ENCODE assay signal across 1 cellular context in genomic region chr2:144452169-144453038, GRCh38.
A peak's percentile ranks its signal among the peaks of the same experiment; 100 is the strongest.
TF ChIP-seq lines count a peak whose summit lies in the region.

No MANE protein-coding gene starts in this region.

TF ChIP-seq in K562, 482 proteins besides CTCF, POLR2A, EP300 and RAD21 (continued from another document):
- TF ChIP-seq, protein P1, sequence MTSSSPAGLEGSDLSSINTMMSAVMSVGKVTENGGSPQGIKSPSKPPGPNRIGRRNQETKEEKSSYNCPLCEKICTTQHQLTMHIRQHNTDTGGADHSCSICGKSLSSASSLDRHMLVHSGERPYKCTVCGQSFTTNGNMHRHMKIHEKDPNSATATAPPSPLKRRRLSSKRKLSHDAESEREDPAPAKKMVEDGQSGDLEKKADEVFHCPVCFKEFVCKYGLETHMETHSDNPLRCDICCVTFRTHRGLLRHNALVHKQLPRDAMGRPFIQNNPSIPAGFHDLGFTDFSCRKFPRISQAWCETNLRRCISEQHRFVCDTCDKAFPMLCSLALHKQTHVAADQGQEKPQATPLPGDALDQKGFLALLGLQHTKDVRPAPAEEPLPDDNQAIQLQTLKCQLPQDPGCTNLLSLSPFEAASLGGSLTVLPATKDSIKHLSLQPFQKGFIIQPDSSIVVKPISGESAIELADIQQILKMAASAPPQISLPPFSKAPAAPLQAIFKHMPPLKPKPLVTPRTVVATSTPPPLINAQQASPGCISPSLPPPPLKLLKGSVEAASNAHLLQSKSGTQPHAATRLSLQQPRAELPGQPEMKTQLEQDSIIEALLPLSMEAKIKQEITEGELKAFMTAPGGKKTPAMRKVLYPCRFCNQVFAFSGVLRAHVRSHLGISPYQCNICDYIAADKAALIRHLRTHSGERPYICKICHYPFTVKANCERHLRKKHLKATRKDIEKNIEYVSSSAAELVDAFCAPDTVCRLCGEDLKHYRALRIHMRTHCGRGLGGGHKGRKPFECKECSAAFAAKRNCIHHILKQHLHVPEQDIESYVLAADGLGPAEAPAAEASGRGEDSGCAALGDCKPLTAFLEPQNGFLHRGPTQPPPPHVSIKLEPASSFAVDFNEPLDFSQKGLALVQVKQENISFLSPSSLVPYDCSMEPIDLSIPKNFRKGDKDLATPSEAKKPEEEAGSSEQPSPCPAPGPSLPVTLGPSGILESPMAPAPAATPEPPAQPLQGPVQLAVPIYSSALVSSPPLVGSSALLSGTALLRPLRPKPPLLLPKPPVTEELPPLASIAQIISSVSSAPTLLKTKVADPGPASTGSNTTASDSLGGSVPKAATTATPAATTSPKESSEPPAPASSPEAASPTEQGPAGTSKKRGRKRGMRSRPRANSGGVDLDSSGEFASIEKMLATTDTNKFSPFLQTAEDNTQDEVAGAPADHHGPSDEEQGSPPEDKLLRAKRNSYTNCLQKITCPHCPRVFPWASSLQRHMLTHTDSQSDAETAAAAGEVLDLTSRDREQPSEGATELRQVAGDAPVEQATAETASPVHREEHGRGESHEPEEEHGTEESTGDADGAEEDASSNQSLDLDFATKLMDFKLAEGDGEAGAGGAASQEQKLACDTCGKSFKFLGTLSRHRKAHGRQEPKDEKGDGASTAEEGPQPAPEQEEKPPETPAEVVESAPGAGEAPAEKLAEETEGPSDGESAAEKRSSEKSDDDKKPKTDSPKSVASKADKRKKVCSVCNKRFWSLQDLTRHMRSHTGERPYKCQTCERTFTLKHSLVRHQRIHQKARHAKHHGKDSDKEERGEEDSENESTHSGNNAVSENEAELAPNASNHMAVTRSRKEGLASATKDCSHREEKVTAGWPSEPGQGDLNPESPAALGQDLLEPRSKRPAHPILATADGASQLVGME (CRISPR knock-in tag; IDR thresholded peaks at IDR 0.05): no peak
- TF ChIP-seq NFIC (IDR thresholded peaks at IDR 0.05) (no peak), PCBP1 (IDR thresholded peaks at IDR 0.05; ENCODE audit: low read depth, low read length, poor library complexity, severe bottlenecking) (no peak), VEZF1 (CRISPR knock-in tag; IDR thresholded peaks at IDR 0.05) (peak; percentile 75), LEF1 (IDR thresholded peaks at IDR 0.05) (0 out of 2 replicates have a peak, but pooled peaks have one; percentile 22), SRF (CRISPR knock-in tag; IDR thresholded peaks at IDR 0.05) (0 out of 4 replicates have a peak, but pooled peaks of 1 of the 2 experiments have one; percentile 33), FOSL1 (tag; conservative IDR thresholded peaks at IDR 0.05) (no peak), FOXM1 (IDR thresholded peaks at IDR 0.05; ENCODE audit: low read depth) (peak; percentile 34; the same call in 1 of the 2 replicates), FOXM1 (CRISPR knock-in tag; IDR thresholded peaks at IDR 0.05; ENCODE audit: low read depth) (no peak), SMARCE1 (IDR thresholded peaks at IDR 0.05) (0 out of 2 replicates have a peak, but pooled peaks have one; percentile 35), NCOR1 (IDR thresholded peaks at IDR 0.05) (peak; percentile 42; the same call in 1 of the 2 replicates), ARID1B (IDR thresholded peaks at IDR 0.05) (peak; percentile 78), KDM1A (IDR thresholded peaks at IDR 0.05) (peak in 1 of 2 experiments; percentile 12; a peak in 1 of 4 replicates), CXXC5 (CRISPR knock-in tag; IDR thresholded peaks at IDR 0.05) (peak; percentile 40; the same call in 1 of the 2 replicates), TCF3 (CRISPR knock-in tag; IDR thresholded peaks at IDR 0.05) (peak; percentile 64), TEAD1 (CRISPR knock-in tag; IDR thresholded peaks at IDR 0.05) (0 out of 4 replicates have a peak, but pooled peaks of 1 of the 2 experiments have one; percentile 43), CBFA2T2 (conservative IDR thresholded peaks at IDR 0.05) (peak; percentile 45; the same call in 1 of the 2 replicates), TAL1 (IDR thresholded peaks at IDR 0.05) (peak; percentile 38), ZNF785 (CRISPR knock-in tag; IDR thresholded peaks at IDR 0.05) (no peak), SOX6 (IDR thresholded peaks at IDR 0.05) (peak; percentile 64), DPF2 (IDR thresholded peaks at IDR 0.05) (peak; percentile 47; the same call in 1 of the 2 replicates), GABPA (tag; conservative IDR thresholded peaks at IDR 0.05; ENCODE audit: low read depth) (peak; percentile 50)
